9 cellular contexts compared by ENCODE assay signal in the genomic region with DNA sequence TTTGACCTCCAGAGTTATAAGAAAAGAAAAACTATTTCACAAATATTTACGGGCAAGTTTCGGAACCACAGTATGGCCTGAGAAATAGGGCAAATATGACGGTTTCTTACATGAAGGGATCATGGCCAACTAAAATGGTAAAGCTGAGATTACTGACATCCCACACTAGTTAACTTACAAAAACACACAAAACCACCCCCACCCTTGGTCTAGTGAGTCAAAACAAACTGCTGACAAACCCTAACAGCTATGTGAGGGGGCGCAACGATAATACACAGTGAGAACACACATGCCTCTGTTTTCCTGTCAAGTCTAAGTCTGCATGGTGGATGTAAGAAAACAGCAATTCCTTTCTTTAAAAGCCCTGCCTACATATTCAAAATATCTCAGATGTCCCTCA. TPM values are rescaled to one million over a fixed set of nuclear protein-coding genes. Genes with fewer than 3 reads are reported as not detected.
DNase-seq lines count a peak whose midpoint lies in the region; ATAC-seq and TF ChIP-seq lines count a peak whose summit lies in the region.
"Had no signal": no experiment of that assay in that cellular context is flagged by ENCODE, and none has a peak within 500 bp of the region (broad histone marks: within the 10 kb centered on the region; RNA-seq: fewer than 3 reads in every experiment).

No MANE protein-coding gene starts in this region.

- no peaks in the 10 kb centered on the region for H4K20me1 ChIP-seq in GM23338 (replicated peaks; ENCODE audit: insufficient read depth)

- peaks cover 2% of the 10 kb centered on the region for H3K27me3 Mint-ChIP-seq in GM23338 (ENCODE audit: insufficient read depth, low read depth, poor library complexity)

- no peaks in the 10 kb centered on the region for H3K36me3 ChIP-seq in GM23338 (ENCODE audit: insufficient read depth)

- no peak overlapping the region for H3K27ac ChIP-seq in GM23338 (ENCODE audit: low read depth)

- H3K4me1 ChIP-seq in GM23338 (ENCODE audit: insufficient read depth): peaks cover 10% of the 10 kb centered on the region

- H3K4me3 ChIP-seq in skeletal muscle cell (ENCODE audit: low read depth, low read length): no peak overlapping the region
- no peak overlapping the region for H3K4me3 ChIP-seq in GM23338

- no peak overlapping the region for H3K4me3 Mint-ChIP-seq in GM23338

- DNase-seq in Right ventricle myocardium superior (no peak), cardiac septum (ENCODE audit: low spot score) (no peak), brain pericyte (ENCODE audit: low read depth, low spot score) (peak; percentile 27), skeletal muscle cell (ENCODE audit: low read depth) (peak; percentile 91), GM23338 (ENCODE audit: low spot score) (no peak), NCI-H82 treated with DMSO at 0.1 percent for 48 hours (lab: John Stamatoyannopoulos, UW; ENCODE audit: unreplicated experiment) (no peak), NCI-H2171 treated with DMSO at 0.1 percent for 48 hours (lab: John Stamatoyannopoulos, UW) (no peak)
- DNase-seq: DND-41 had no signal

- no peaks in the 10 kb centered on the region for H3K9me3 Mint-ChIP-seq in GM23338

- no peaks in the 10 kb centered on the region for H3K9me2 ChIP-seq in GM23338 (ENCODE audit: insufficient read depth)

- no peak overlapping the region for H3K27ac Mint-ChIP-seq in GM23338

- H3F3A ChIP-seq in GM23338 (replicated peaks; ENCODE audit: low read depth): no peaks in the 10 kb centered on the region

- no peak for TF ChIP-seq CTCF in GM23338 (conservative IDR thresholded peaks at IDR 0.05; ENCODE audit: low read depth in 2 of 2)

- peaks cover 6% of the 10 kb centered on the region; the same call in 1 of the 2 replicates for H3K79me2 ChIP-seq in GM23338 (replicated peaks; ENCODE audit: insufficient read depth)

- no peak overlapping the region for H2AFZ ChIP-seq in GM23338

- H3K4me1 Mint-ChIP-seq in GM23338: peaks cover 21% of the 10 kb centered on the region; the same call in 2 of the 3 replicates

- no peaks in the 10 kb centered on the region for H3K27me3 ChIP-seq in GM23338 (ENCODE audit: insufficient read depth)

- intact Hi-C loops in Right ventricle myocardium superior (cut with DNase I): no loop called here
- intact Hi-C loops in cardiac septum (cut with DNase I): no loop called here

- no peak overlapping the region for H3K4me2 ChIP-seq in GM23338

- H3K36me3 Mint-ChIP-seq in GM23338 (ENCODE audit: low read depth): peaks cover 5% of the 10 kb centered on the region; the same call in 2 of the 3 replicates

- ATAC-seq in Right ventricle myocardium superior (ENCODE audit: poor library complexity): peak; percentile 18
- peak; percentile 34 for ATAC-seq in HG03159 (IDR thresholded peaks at IDR 0.05; ENCODE audit: unreplicated experiment)
- no peak for ATAC-seq in GM23338

TF ChIP-seq in GM23338, 12 proteins besides CTCF, POLR2A, EP300 and RAD21:
- TF ChIP-seq, protein P1, sequence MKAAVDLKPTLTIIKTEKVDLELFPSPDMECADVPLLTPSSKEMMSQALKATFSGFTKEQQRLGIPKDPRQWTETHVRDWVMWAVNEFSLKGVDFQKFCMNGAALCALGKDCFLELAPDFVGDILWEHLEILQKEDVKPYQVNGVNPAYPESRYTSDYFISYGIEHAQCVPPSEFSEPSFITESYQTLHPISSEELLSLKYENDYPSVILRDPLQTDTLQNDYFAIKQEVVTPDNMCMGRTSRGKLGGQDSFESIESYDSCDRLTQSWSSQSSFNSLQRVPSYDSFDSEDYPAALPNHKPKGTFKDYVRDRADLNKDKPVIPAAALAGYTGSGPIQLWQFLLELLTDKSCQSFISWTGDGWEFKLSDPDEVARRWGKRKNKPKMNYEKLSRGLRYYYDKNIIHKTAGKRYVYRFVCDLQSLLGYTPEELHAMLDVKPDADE (IDR thresholded peaks at IDR 0.05): no peak
- TF ChIP-seq EZH2phosphoT487 (IDR thresholded peaks at IDR 0.05; ENCODE audit: unreplicated experiment): no peak
- no peak for TF ChIP-seq NANOG (IDR thresholded peaks at IDR 0.05; ENCODE audit: borderline replicate concordance)
- no peak for TF ChIP-seq STAT1 (IDR thresholded peaks at IDR 0.05; ENCODE audit: unreplicated experiment)
- no peak for TF ChIP-seq POLR2AphosphoS5 (IDR thresholded peaks at IDR 0.05; ENCODE audit: low read depth)
- no peak for TF ChIP-seq ZNF114 (CRISPR knock-in tag; IDR thresholded peaks at IDR 0.05)

RNA-seq across cellular contexts. Expression of gene CBLB, which starts 32.3 kb away (rescaled TPM):
- total RNA-seq in Right ventricle myocardium superior (56.7 TPM), cardiac septum (38.6 TPM)
- 41.9 and 47.7 TPM in 2 replicates for total RNA-seq in GM23338 (2014; rRNA removed; shearing (Covaris generic))
- 20.5 TPM in 2 replicates for polyA plus RNA-seq in GM23338 (2016; fragmentation: Nextera tagmentation; extraction: Ambion mirVana)

Comparison
In these comparisons a context has a peak if more than half of its experiments do, and no peak if none do; other contexts are left out.
1. DNase-seq: peak in brain pericyte (single experiment) and skeletal muscle cell (single experiment); none in Right ventricle myocardium superior (single experiment), cardiac septum (single experiment), GM23338 (single experiment), NCI-H82 treated with DMSO at 0.1 percent for 48 hours (single experiment) and NCI-H2171 treated with DMSO at 0.1 percent for 48 hours (single experiment).